In the genomic region with DNA sequence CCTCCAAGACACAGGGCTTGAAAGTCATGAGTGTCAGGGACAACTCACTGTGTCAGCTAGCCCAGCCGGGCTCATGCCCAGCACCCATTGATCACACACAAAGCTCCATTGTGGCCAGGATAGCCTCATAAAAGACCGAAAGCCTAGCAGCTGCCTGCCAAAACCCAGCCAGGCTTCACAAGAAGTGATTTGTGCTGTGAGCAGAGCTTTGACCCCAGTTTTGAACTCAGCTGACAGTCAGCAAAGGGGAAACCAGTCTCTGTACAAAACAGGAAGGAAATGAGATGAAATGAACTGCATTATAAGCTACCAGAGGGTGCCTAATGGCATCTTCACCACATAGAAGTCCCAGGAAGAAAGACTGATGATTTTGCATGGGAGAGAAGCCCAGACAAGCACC, we compare ENCODE assay signal across 8 cellular contexts. TPM values are rescaled to one million over a fixed set of nuclear protein-coding genes. Genes with fewer than 3 reads are reported as not detected.
DNase-seq lines count a peak whose midpoint lies in the region; ATAC-seq and TF ChIP-seq lines count a peak whose summit lies in the region.

No MANE protein-coding gene starts in this region.

- H3K27me3 ChIP-seq in OCI-LY1 (ENCODE audit: insufficient read depth, low read length): no peaks in the 10 kb centered on the region

- TF ChIP-seq CTCF in OCI-LY1 (IDR thresholded peaks at IDR 0.05; ENCODE audit: low read length): no peak

- H3K9me3 ChIP-seq in OCI-LY1 (ENCODE audit: low read length): no peaks in the 10 kb centered on the region

- H3F3A ChIP-seq in OCI-LY1 (ENCODE audit: insufficient read depth, low read length): peaks cover 10% of the 10 kb centered on the region; the same call in 1 of the 2 replicates

- peak overlapping the region; percentile 94 for H3K27ac ChIP-seq in OCI-LY1 (ENCODE audit: low read depth, low read length, poor library complexity, severe bottlenecking)

- no peaks in the 10 kb centered on the region for H4K20me1 ChIP-seq in OCI-LY1 (ENCODE audit: insufficient read depth, low read length)

- no peak overlapping the region for H2AFZ ChIP-seq in OCI-LY1 (ENCODE audit: low read length)

- peak overlapping the region; percentile 84 for H3K4me2 ChIP-seq in OCI-LY1 (ENCODE audit: low read length)

- peaks cover 37% of the 10 kb centered on the region for H3K79me2 ChIP-seq in OCI-LY1 (ENCODE audit: insufficient read depth, low read length)

- peaks cover 73% of the 10 kb centered on the region for H3K4me1 ChIP-seq in OCI-LY1 (ENCODE audit: insufficient read depth, low read length, severe bottlenecking)

- DNase-seq in foreskin melanocyte (peak; percentile 98), renal cortical epithelial cell (ENCODE audit: low read depth) (peak; percentile 80), EL (no peak), NCI-H146 (lab: John Stamatoyannopoulos, UW) (no peak)
- no peak for DNase-seq in stimulated activated CD4-positive, alpha-beta T cell treated with anti-CD3 and anti-CD28 coated beads, Interleukin-4, amount 100 ng/mL, for 1 hour

- peaks cover 18% of the 10 kb centered on the region for H3K36me3 ChIP-seq in OCI-LY1 (ENCODE audit: insufficient read depth, low read length)

- peak overlapping the region; percentile 89 for H3K4me3 ChIP-seq in OCI-LY1 (ENCODE audit: low read depth, low read length, poor library complexity, severe bottlenecking)

- H3K9me2 ChIP-seq in OCI-LY1 (ENCODE audit: low read depth, low read length): no peaks in the 10 kb centered on the region

- peak; percentile 44 for ATAC-seq in GM18870 (IDR thresholded peaks at IDR 0.05; ENCODE audit: unreplicated experiment)
- peak; percentile 44 for ATAC-seq in HG02798 (IDR thresholded peaks at IDR 0.05; ENCODE audit: poor library complexity, unreplicated experiment)

- peak overlapping the region; percentile 98 for H3K9ac ChIP-seq in OCI-LY1 (ENCODE audit: low read length)

RNA-seq across cellular contexts. Expression of gene RUBCNL, which starts 2.9 kb away (rescaled TPM):
- 0.10 and 0.52 TPM in 2 replicates for total RNA-seq in renal cortical epithelial cell

Comparison
In these comparisons a context has a peak if more than half of its experiments do, and no peak if none do; other contexts are left out.
1. DNase-seq: peak in foreskin melanocyte (single experiment) and renal cortical epithelial cell (single experiment); none in stimulated activated CD4-positive, alpha-beta T cell treated with anti-CD3 and anti-CD28 coated beads, Interleukin-4, amount 100 ng/mL, for 1 hour (single experiment), EL (single experiment) and NCI-H146 (single experiment).